In genomic region chr1:172380441-172381244, GRCh38 we compare ENCODE assay signal across 8 cellular contexts. TPM values are rescaled to one million over a fixed set of nuclear protein-coding genes. Genes with fewer than 3 reads are reported as not detected.
A peak's percentile ranks its signal among the peaks of the same experiment; 100 is the strongest.
DNase-seq lines count a peak whose midpoint lies in the region; ATAC-seq and TF ChIP-seq lines count a peak whose summit lies in the region.

No MANE protein-coding gene starts in this region.

- H3K27ac ChIP-seq in esophagus muscularis mucosa (replicated peaks in 1 of 4) = no peak overlapping the region

- no peaks in the 10 kb centered on the region for H3K9me3 Mint-ChIP-seq in neural crest cell

- no peaks in the 10 kb centered on the region for H3K9me3 ChIP-seq in esophagus muscularis mucosa

- H3K4me1 ChIP-seq in esophagus muscularis mucosa = peaks cover 0 to 26% (median 22%) of the 10 kb centered on the region in 4 donors

- H3K36me3 ChIP-seq in esophagus muscularis mucosa = no peaks in the 10 kb centered on the region

- no peaks in the 10 kb centered on the region for H3K27me3 ChIP-seq in esophagus muscularis mucosa

- intact Hi-C loops in esophagus muscularis mucosa (cut with DNase I) = no loop called here

- H3K27me3 Mint-ChIP-seq in neural crest cell (ENCODE audit: low read depth) = no peaks in the 10 kb centered on the region

- no peak overlapping the region for H3K4me3 Mint-ChIP-seq in neural crest cell

- no peak for TF ChIP-seq CTCF in neural crest cell (conservative IDR thresholded peaks at IDR 0.05)
- TF ChIP-seq CTCF in esophagus muscularis mucosa (IDR thresholded peaks at IDR 0.05) = no peak

- peaks cover 42% of the 10 kb centered on the region for H3K4me1 Mint-ChIP-seq in neural crest cell

- ATAC-seq in HG03039 (IDR thresholded peaks at IDR 0.05; ENCODE audit: unreplicated experiment) = peak; percentile 77

- peak; percentile 7 to 47 for DNase-seq in stimulated activated CD4-positive, alpha-beta T cell treated with anti-CD3 and anti-CD28 coated beads, Interleukin-2, amount 100 ng/mL, for 24 hours
- DNase-seq in stimulated activated CD4-positive, alpha-beta T cell treated with anti-CD3 and anti-CD28 coated beads, Interleukin-4, amount 100 ng/mL, for 1 hour = no peak
- DNase-seq in T-helper 22 cell (ENCODE audit: low read depth) (peak; percentile 10), neural crest cell (ENCODE audit: low read depth, low spot score) (no peak), NCI-H82 (lab: John Stamatoyannopoulos, UW) (no peak), T-helper 9 cell (no peak), esophagus muscularis mucosa (ENCODE audit: extremely low spot score) (no peak)

- H3K27ac Mint-ChIP-seq in neural crest cell (ENCODE audit: unreplicated experiment) = peak overlapping the region; percentile 94

- no peaks in the 10 kb centered on the region for H3K36me3 Mint-ChIP-seq in neural crest cell (ENCODE audit: low read depth)

- WGBS in esophagus muscularis mucosa = 43% methylated on average over 6 of the region's 6 CpGs

- no peak for TF ChIP-seq POLR2A in esophagus muscularis mucosa (IDR thresholded peaks at IDR 0.05; ENCODE audit: low read depth)

- no peak overlapping the region for H3K4me3 ChIP-seq in esophagus muscularis mucosa

- no peak for TF ChIP-seq EP300 in esophagus muscularis mucosa (IDR thresholded peaks at IDR 0.05)

RNA-seq across cellular contexts. Expression of gene C1orf105, which starts 39.8 kb away (rescaled TPM):
- total RNA-seq in neural crest cell = not detected in 2 replicates
- not detected for total RNA-seq in esophagus muscularis mucosa

Comparison
In these comparisons a context has a peak if more than half of its experiments do, and no peak if none do; other contexts are left out.
1. DNase-seq: peak in stimulated activated CD4-positive, alpha-beta T cell treated with anti-CD3 and anti-CD28 coated beads, Interleukin-2, amount 100 ng/mL, for 24 hours (2 of 2) and T-helper 22 cell (single experiment); none in stimulated activated CD4-positive, alpha-beta T cell treated with anti-CD3 and anti-CD28 coated beads, Interleukin-4, amount 100 ng/mL, for 1 hour (single experiment), neural crest cell (single experiment), NCI-H82 (single experiment), T-helper 9 cell (single experiment) and esophagus muscularis mucosa (single experiment).